ENCODE assay signal across 23 cellular contexts in the genomic region with DNA sequence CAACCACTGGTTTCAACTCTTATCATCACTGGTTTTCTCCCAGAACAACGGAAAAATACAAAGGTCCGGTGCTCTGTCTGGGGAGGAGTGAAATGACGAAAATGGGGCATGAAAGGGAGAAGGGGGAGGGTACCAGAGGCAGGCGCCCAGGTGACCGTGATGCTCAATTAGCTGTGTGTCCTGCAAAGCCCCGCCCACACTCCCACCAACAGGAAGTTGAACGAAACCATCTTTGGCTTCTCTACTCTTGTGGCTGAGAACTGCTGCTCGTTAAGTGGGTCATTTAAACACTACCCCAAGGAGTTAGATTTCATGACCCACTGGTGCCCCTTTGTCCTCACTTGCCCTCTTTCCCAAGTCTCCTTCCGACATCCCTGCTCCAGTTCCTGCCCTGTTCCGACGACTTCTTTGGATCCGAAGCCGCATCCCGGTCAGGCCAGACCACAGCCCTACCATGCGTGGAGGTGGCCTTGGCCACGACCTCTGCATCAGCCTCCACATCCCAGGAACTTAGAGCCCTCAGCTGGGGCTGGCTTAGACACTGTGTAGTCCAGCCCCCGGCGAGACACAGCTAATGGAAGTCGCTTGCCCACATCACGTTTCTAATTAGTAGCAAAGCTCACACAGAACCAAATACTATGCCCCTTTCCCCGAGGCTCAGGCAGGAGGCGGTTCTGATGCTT. TPM values are rescaled to one million over a fixed set of nuclear protein-coding genes. Genes with fewer than 3 reads are reported as not detected.
A peak's percentile ranks its signal among the peaks of the same experiment; 100 is the strongest.
DNase-seq lines count a peak whose midpoint lies in the region; ATAC-seq and TF ChIP-seq lines count a peak whose summit lies in the region.
"Had no signal": no experiment of that assay in that cellular context is flagged by ENCODE, and none has a peak within 500 bp of the region (broad histone marks: within the 10 kb centered on the region; RNA-seq: fewer than 3 reads in every experiment).

No MANE protein-coding gene starts in this region.

- H4K20me1 ChIP-seq in GM23338 (replicated peaks; ENCODE audit: insufficient read depth) = no peaks in the 10 kb centered on the region

- H3K27me3 ChIP-seq in GM23338 (ENCODE audit: insufficient read depth) (no peaks in the 10 kb centered on the region), mesenchymal stem cell (ENCODE audit: control insufficient read depth in 1 of 2, insufficient read depth in 1 of 2, low read length in 2 of 2) (peaks cover 0 to 20% of the 10 kb centered on the region in 2 experiments), thyroid gland (no peaks in the 10 kb centered on the region)

- H3K4me1 ChIP-seq in GM23338 (ENCODE audit: insufficient read depth) (no peaks in the 10 kb centered on the region), mesenchymal stem cell (ENCODE audit: control insufficient read depth, insufficient read depth, low read depth, low read length) (peaks cover 10% of the 10 kb centered on the region), thyroid gland (peaks cover 0 to 8% of the 10 kb centered on the region in 2 donors)

- H3K9me3 Mint-ChIP-seq in GM23338 = no peaks in the 10 kb centered on the region
- peaks cover 2% of the 10 kb centered on the region for H3K9me3 Mint-ChIP-seq in activated B cell treated with CpG ODN at 0.5 μM for 24 hours
- H3K9me3 Mint-ChIP-seq: endodermal cell had no signal

- no peaks in the 10 kb centered on the region for H3K79me2 ChIP-seq in GM23338 (replicated peaks; ENCODE audit: insufficient read depth)

- H3K36me3 Mint-ChIP-seq in GM23338 (ENCODE audit: low read depth) (no peaks in the 10 kb centered on the region), activated B cell treated with CpG ODN at 0.5 μM for 24 hours (ENCODE audit: low read depth) (no peaks in the 10 kb centered on the region)
- H3K36me3 Mint-ChIP-seq: naive B cell had no signal

- H3K4me3 Mint-ChIP-seq in GM23338 = no peak overlapping the region
- no peak overlapping the region for H3K4me3 Mint-ChIP-seq in activated B cell treated with CpG ODN at 0.5 μM for 24 hours
- H3K4me3 Mint-ChIP-seq: activated T-cell treated with anti-CD3 and anti-CD28 coated beads, Interleukin-2, amount 50 U/mL, for 24 hours; endodermal cell; naive B cell had no signal

- TF ChIP-seq POLR2A in thyroid gland (IDR thresholded peaks at IDR 0.05) = no peak

- POLR2A ChIA-PET in activated B cell treated with CpG ODN at 0.5 μM for 24 hours (lab: Charles Lee) = no interaction called here

- peak overlapping the region; percentile 12 for H2BK15ac ChIP-seq in mesenchymal stem cell (ENCODE audit: low read depth, poor library complexity, severe bottlenecking)

- H3K27ac Mint-ChIP-seq in GM23338 (no peak overlapping the region), activated B cell treated with CpG ODN at 0.5 μM for 24 hours (peak overlapping the region; percentile 44)
- H3K27ac Mint-ChIP-seq: activated T-cell treated with anti-CD3 and anti-CD28 coated beads, Interleukin-2, amount 50 U/mL, for 24 hours; endodermal cell had no signal

- H3K9me3 ChIP-seq in mesenchymal stem cell (ENCODE audit: control insufficient read depth, low read length) = no peaks in the 10 kb centered on the region
- H3K9me3 ChIP-seq in thyroid gland = no peaks in the 10 kb centered on the region

- H4K8ac ChIP-seq in mesenchymal stem cell (ENCODE audit: low read length) = peak overlapping the region; percentile 69

- no peaks in the 10 kb centered on the region for H3F3A ChIP-seq in GM23338 (replicated peaks; ENCODE audit: low read depth)

- 0 out of 2 replicates have a peak overlapping the region, but pooled peaks have one; percentile 5 for H2AFZ ChIP-seq in GM23338
- H2AFZ ChIP-seq in mesenchymal stem cell (ENCODE audit: low read depth, low read length) = no peak overlapping the region
- H2AFZ ChIP-seq: GM23248 had no signal

- H3K27me3 Mint-ChIP-seq in GM23338 (ENCODE audit: insufficient read depth, low read depth, poor library complexity) (peaks cover 6% of the 10 kb centered on the region), activated B cell treated with CpG ODN at 0.5 μM for 24 hours (peaks cover 2% of the 10 kb centered on the region)
- H3K27me3 Mint-ChIP-seq: activated T-cell treated with anti-CD3 and anti-CD28 coated beads, Interleukin-2, amount 50 U/mL, for 24 hours had no signal

- CTCF ChIA-PET in activated B cell treated with CpG ODN at 0.5 μM for 24 hours (lab: Charles Lee) = no interaction called here

- no peak overlapping the region for H3K27ac ChIP-seq in GM23338 (ENCODE audit: low read depth)
- H3K27ac ChIP-seq in mesenchymal stem cell (ENCODE audit: low read length, poor library complexity, severe bottlenecking) = no peak overlapping the region
- no peak overlapping the region for H3K27ac ChIP-seq in thyroid gland
- H3K27ac ChIP-seq: GM23248 had no signal

- no peak overlapping the region for H3K4me3 ChIP-seq in GM23338
- H3K4me3 ChIP-seq in mesenchymal stem cell (ENCODE audit: insufficient read depth in 1 of 2, low read depth in 1 of 2, low read length in 2 of 2) = no peak overlapping the region
- H3K4me3 ChIP-seq in thyroid gland (replicated peaks in 1 of 3) = no peak overlapping the region
- H3K4me3 ChIP-seq: GM23248 had no signal

- H2BK12ac ChIP-seq in mesenchymal stem cell (ENCODE audit: low read length in 2 of 2) = peak overlapping the region; percentile 31 to 79

- 94% methylated on average over 22 of the region's 22 CpGs for WGBS in mesenchymal stem cell
- WGBS in thyroid gland, 2 donors = 89% methylated on average over 22 of the region's 22 CpGs

- H2BK120ac ChIP-seq in mesenchymal stem cell (ENCODE audit: low read depth, low read length) = peak overlapping the region; percentile 74

- H3K9me2 ChIP-seq in GM23338 (ENCODE audit: insufficient read depth) = no peaks in the 10 kb centered on the region

- no peak overlapping the region for H3K4me2 ChIP-seq in GM23338
- H3K4me2 ChIP-seq in mesenchymal stem cell (ENCODE audit: low read length, poor library complexity, severe bottlenecking) = no peak overlapping the region

- H2AK5ac ChIP-seq in mesenchymal stem cell (ENCODE audit: low read length, severe bottlenecking) = no peak overlapping the region

- H3K14ac ChIP-seq in mesenchymal stem cell (ENCODE audit: low read length in 2 of 2) = no peak overlapping the region

- H3K4me1 Mint-ChIP-seq in GM23338 (no peaks in the 10 kb centered on the region; the same call in 1 of the 3 replicates), activated B cell treated with CpG ODN at 0.5 μM for 24 hours (peaks cover 9% of the 10 kb centered on the region)

- no peak overlapping the region for H3K23ac ChIP-seq in mesenchymal stem cell (ENCODE audit: low read length in 2 of 2)

- peak overlapping the region in 1 of 2 experiments; percentile 10 for H3K4ac ChIP-seq in mesenchymal stem cell (ENCODE audit: low read depth in 1 of 2, low read length in 2 of 2)

- no peaks in the 10 kb centered on the region for H3K36me3 ChIP-seq in GM23338 (ENCODE audit: insufficient read depth)
- H3K36me3 ChIP-seq in mesenchymal stem cell (ENCODE audit: control insufficient read depth in 1 of 2, insufficient read depth in 2 of 2, low read depth in 1 of 2, low read length in 2 of 2) = no peaks in the 10 kb centered on the region
- no peaks in the 10 kb centered on the region for H3K36me3 ChIP-seq in thyroid gland

- DNase-seq in CD1c-positive myeloid dendritic cell (ENCODE audit: extremely low spot score) = peak; percentile 56
- no peak for DNase-seq in GM23338 (ENCODE audit: low spot score)
- no peak for DNase-seq in activated B cell treated with CpG ODN at 0.5 μM for 24 hours
- DNase-seq in mesenchymal stem cell = no peak
- no peak for DNase-seq in thyroid gland
- DNase-seq: activated CD4-positive, alpha-beta T cell treated with anti-CD3 and anti-CD28 coated beads for 4 hours; activated T-cell treated with anti-CD3 and anti-CD28 coated beads, Interleukin-2, amount 50 U/mL, for 24 hours; C1 segment of cervical spinal cord; central memory CD4-positive, alpha-beta T cell; DMS79 treated with DMSO at 0.1 percent for 48 hours; endodermal cell; GM23248; naive B cell; NCI-H2107; NCI-H774; RPMI8226 had no signal

- H3K18ac ChIP-seq in mesenchymal stem cell (ENCODE audit: low read depth in 1 of 2, low read length in 2 of 2) = no peak overlapping the region

- H3K9ac ChIP-seq in mesenchymal stem cell (ENCODE audit: low read length) = no peak overlapping the region
- H3K9ac ChIP-seq: GM23248 had no signal

- H3K79me1 ChIP-seq in mesenchymal stem cell (replicated peaks; ENCODE audit: low read length, poor library complexity, severe bottlenecking) = no peaks in the 10 kb centered on the region

- intact Hi-C loops in activated B cell treated with CpG ODN at 0.5 μM for 24 hours (cut with micrococcal nuclease) (no loop called here), thyroid gland (cut with DNase I) (loop anchor here (10.0 kb wide), 1 partner anchor 226 kb away; no protein-coding TSS in a partner anchor)

- H2BK5ac ChIP-seq in mesenchymal stem cell (ENCODE audit: low read depth, low read length, poor library complexity, severe bottlenecking) = no peak overlapping the region

- no peak for TF ChIP-seq CTCF in GM23338 (conservative IDR thresholded peaks at IDR 0.05; ENCODE audit: low read depth in 2 of 2)
- no peak for TF ChIP-seq CTCF in activated B cell treated with CpG ODN at 0.5 μM for 24 hours (IDR thresholded peaks at IDR 0.05)
- no peak for TF ChIP-seq CTCF in thyroid gland (IDR thresholded peaks at IDR 0.05)

- peak overlapping the region; percentile 37 for H4K91ac ChIP-seq in mesenchymal stem cell (ENCODE audit: low read length)

- no peak for ATAC-seq in GM23338
- no peak for ATAC-seq in activated B cell treated with CpG ODN at 0.5 μM for 24 hours (ENCODE audit: low read depth)
- no peak for ATAC-seq in GM19455 (IDR thresholded peaks at IDR 0.05; ENCODE audit: unreplicated experiment)
- ATAC-seq in HG02885 (IDR thresholded peaks at IDR 0.05; ENCODE audit: poor library complexity, unreplicated experiment) = no peak

TF ChIP-seq in GM23338, 12 proteins besides CTCF, POLR2A, EP300 and RAD21 (continues in another document):
- TF ChIP-seq EZH2 (IDR thresholded peaks at IDR 0.05; ENCODE audit: low read depth, unreplicated experiment) (no peak), ETS1 (IDR thresholded peaks at IDR 0.05) (no peak), JUNB (IDR thresholded peaks at IDR 0.05; ENCODE audit: unreplicated experiment) (no peak)

RNA-seq across cellular contexts. Expression of gene LRTM2, which starts 11.4 kb away (rescaled TPM):
- total RNA-seq in GM23338 (2014; rRNA removed; shearing (Covaris generic)) = 0.12 TPM in 1 of 2 replicates, not detected in the other
- polyA plus RNA-seq in GM23338 (2016; fragmentation: Nextera tagmentation; extraction: Ambion mirVana) = 0.08 TPM in 1 of 2 replicates, not detected in the other
- total RNA-seq in activated B cell treated with CpG ODN at 0.5 μM for 24 hours (not detected in 2 replicates), thyroid gland (not detected)
- polyA plus RNA-seq in mesenchymal stem cell (2013, experiment 1 of 2) = 0.01 TPM
- polyA plus RNA-seq in mesenchymal stem cell (2013, experiment 2 of 2) = 0.01 TPM
- total RNA-seq: GM23248; lower leg skin; MCF 10A; pulmonary artery endothelial cell; T-helper 2 cell treated with Interferon-gamma antibody and Interleukin-4, amounts not matched to agents 100 ng/mL and 5 ng/mL, for 36 hours had no signal
- polyA plus RNA-seq: adipose tissue, GM23248 had no signal
